ENCODE assay signal across 21 cellular contexts in genomic region chr14:100475268-100475667, GRCh38.
A peak's percentile ranks its signal among the peaks of the same experiment; 100 is the strongest.
DNase-seq lines count a peak whose midpoint lies in the region; ATAC-seq, FAIRE-seq and TF ChIP-seq lines count a peak whose summit lies in the region.
"Had no signal": no experiment of that assay in that cellular context is flagged by ENCODE, and none has a peak within 500 bp of the region (broad histone marks: within the 10 kb centered on the region; RNA-seq: fewer than 3 reads in every experiment).

No MANE protein-coding gene starts in this region.

- 99% methylated on average over 5 of the region's 7 CpGs for WGBS in mesenchymal stem cell

- H3K23ac ChIP-seq in mesenchymal stem cell (ENCODE audit: low read length in 2 of 2), result no peak overlapping the region

- no peak overlapping the region for H2BK15ac ChIP-seq in mesenchymal stem cell (ENCODE audit: low read depth, poor library complexity, severe bottlenecking)

- intact Hi-C loops in posterior cingulate gyrus (cut with DNase I), result no loop called here

- H3K27me3 ChIP-seq in astrocyte (ENCODE audit: insufficient read depth, low read length), result no peaks in the 10 kb centered on the region
- H3K27me3 ChIP-seq in mesenchymal stem cell (ENCODE audit: control insufficient read depth in 1 of 2, insufficient read depth in 1 of 2, low read length in 2 of 2), result no peaks in the 10 kb centered on the region

- CTCF ChIA-PET in HEK293 (lab: Yijun Ruan, JAX), result interaction anchor here (1.7 to 2.5 kb wide), 2 partner anchors 9 to 170 kb away, joined by 4 to 10 read pairs; no protein-coding TSS in a partner anchor

- peaks cover 19% of the 10 kb centered on the region for H3K4me1 Mint-ChIP-seq in astrocyte (ENCODE audit: low read depth, unreplicated experiment)

- H3K9me3 ChIP-seq in HEK293 (ENCODE audit: control insufficient read depth, insufficient read depth, low read depth, low read length), result no peaks in the 10 kb centered on the region
- H3K9me3 ChIP-seq in astrocyte (ENCODE audit: insufficient read depth, low read depth, low read length), result no peaks in the 10 kb centered on the region
- no peaks in the 10 kb centered on the region for H3K9me3 ChIP-seq in mesenchymal stem cell (ENCODE audit: control insufficient read depth, low read length)

- H2AFZ ChIP-seq in astrocyte (ENCODE audit: low read depth, low read length), result no peak overlapping the region
- H2AFZ ChIP-seq in mesenchymal stem cell (ENCODE audit: low read depth, low read length), result no peak overlapping the region

- H3K36me3 ChIP-seq in HEK293 (ENCODE audit: control insufficient read depth in 2 of 2, insufficient read depth in 1 of 2, low read length in 2 of 2) (no peaks in the 10 kb centered on the region), astrocyte (ENCODE audit: insufficient read depth, low read length) (no peaks in the 10 kb centered on the region), mesenchymal stem cell (ENCODE audit: control insufficient read depth in 1 of 2, insufficient read depth in 2 of 2, low read depth in 1 of 2, low read length in 2 of 2) (peaks cover 0 to 19% of the 10 kb centered on the region in 2 experiments)

- H3K9ac ChIP-seq in astrocyte (ENCODE audit: low read length), result no peak overlapping the region
- H3K9ac ChIP-seq in mesenchymal stem cell (ENCODE audit: low read length), result no peak overlapping the region

- no peak overlapping the region for H3K18ac ChIP-seq in mesenchymal stem cell (ENCODE audit: low read depth in 1 of 2, low read length in 2 of 2)

- H2AK5ac ChIP-seq in mesenchymal stem cell (ENCODE audit: low read length, severe bottlenecking), result no peak overlapping the region

- H3K4me3 Mint-ChIP-seq in astrocyte (ENCODE audit: unreplicated experiment), result no peak overlapping the region
- H3K4me3 Mint-ChIP-seq: CD4-positive, alpha-beta T cell had no signal

- H3K4ac ChIP-seq in mesenchymal stem cell (ENCODE audit: low read depth in 1 of 2, low read length in 2 of 2), result no peak overlapping the region

- H3K27me3 Mint-ChIP-seq in astrocyte (ENCODE audit: low read depth, unreplicated experiment), result no peaks in the 10 kb centered on the region
- H3K27me3 Mint-ChIP-seq: CD4-positive, alpha-beta T cell had no signal

- H3K14ac ChIP-seq in mesenchymal stem cell (ENCODE audit: low read length in 2 of 2), result no peak overlapping the region

- DNase-seq in astrocyte (ENCODE audit: low read depth) (no peak), mesenchymal stem cell (no peak), NCI-H1930 (lab: John Stamatoyannopoulos, UW) (no peak), posterior cingulate gyrus (no peak), NCI-H2196 treated with DMSO at 0.1 percent for 48 hours (lab: John Stamatoyannopoulos, UW; ENCODE audit: unreplicated experiment) (no peak)
- DNase-seq: AML-193; CD4-positive, alpha-beta T cell; DMS153; DMS79; GDM1; GOT3; H7; IMR-90 had no signal

- peaks cover 29% of the 10 kb centered on the region for H3K79me1 ChIP-seq in mesenchymal stem cell (replicated peaks; ENCODE audit: low read length, poor library complexity, severe bottlenecking)

- H3K27ac ChIP-seq in HEK293 (ENCODE audit: extremely low read depth, low read depth, low read length) (no peak overlapping the region), astrocyte (ENCODE audit: low read depth, low read length) (peak overlapping the region; percentile 99), mesenchymal stem cell (ENCODE audit: low read length, poor library complexity, severe bottlenecking) (peak overlapping the region; percentile 69)
- H3K27ac ChIP-seq: C4-2B, HL-60 had no signal

- H2BK5ac ChIP-seq in mesenchymal stem cell (ENCODE audit: low read depth, low read length, poor library complexity, severe bottlenecking), result no peak overlapping the region

- H3K9me3 Mint-ChIP-seq in astrocyte (ENCODE audit: unreplicated experiment), result no peaks in the 10 kb centered on the region
- H3K9me3 Mint-ChIP-seq: CD4-positive, alpha-beta T cell had no signal

- no peak overlapping the region for H4K91ac ChIP-seq in mesenchymal stem cell (ENCODE audit: low read length)

- H3K36me3 Mint-ChIP-seq in astrocyte (ENCODE audit: low read depth, unreplicated experiment), result peaks cover 9% of the 10 kb centered on the region

- no peak for ATAC-seq in HG02885 (IDR thresholded peaks at IDR 0.05; ENCODE audit: poor library complexity, unreplicated experiment)
- ATAC-seq: K562 had no signal

- H3K27ac Mint-ChIP-seq in astrocyte (ENCODE audit: unreplicated experiment), result no peak overlapping the region
- H3K27ac Mint-ChIP-seq: CD4-positive, alpha-beta T cell had no signal

- H3K4me3 ChIP-seq in HEK293 (ENCODE audit: low read depth, low read length) (no peak overlapping the region), astrocyte (ENCODE audit: insufficient read depth, low read depth, low read length) (no peak overlapping the region), mesenchymal stem cell (ENCODE audit: insufficient read depth in 1 of 2, low read depth in 1 of 2, low read length in 2 of 2) (no peak overlapping the region)
- H3K4me3 ChIP-seq: K562 had no signal

- POLR2A ChIA-PET in HEK293 (lab: Yijun Ruan, JAX), result interaction anchor here (1.6 kb wide), 1 partner anchor 100 kb away, joined by 5 read pairs; a partner anchor contains a TSS

- TF ChIP-seq CTCF in HEK293 (tag by site-specific recombination; IDR thresholded peaks at IDR 0.05) (no peak), astrocyte (IDR thresholded peaks at IDR 0.05; ENCODE audit: insufficient read depth, low read depth, low read length) (no peak)

- H3K4me1 ChIP-seq in HEK293 (ENCODE audit: control insufficient read depth, insufficient read depth, low read length) (peaks cover 27% of the 10 kb centered on the region), astrocyte (ENCODE audit: insufficient read depth, low read length) (peaks cover 36% of the 10 kb centered on the region), mesenchymal stem cell (ENCODE audit: control insufficient read depth, insufficient read depth, low read depth, low read length) (peaks cover 29% of the 10 kb centered on the region)

- no peak overlapping the region for H2BK120ac ChIP-seq in mesenchymal stem cell (ENCODE audit: low read depth, low read length)

- no peak overlapping the region for H4K8ac ChIP-seq in mesenchymal stem cell (ENCODE audit: low read length)

- H3K4me2 ChIP-seq in astrocyte (ENCODE audit: low read length), result no peak overlapping the region
- H3K4me2 ChIP-seq in mesenchymal stem cell (ENCODE audit: low read length, poor library complexity, severe bottlenecking), result no peak overlapping the region

- H4K20me1 ChIP-seq in astrocyte (ENCODE audit: insufficient read depth, low read length), result no peaks in the 10 kb centered on the region

- FAIRE-seq in astrocyte (lab: Jason Lieb, UNC), result no peak
- FAIRE-seq: A204.1, GM12892, GM18507, K562 had no signal

- H2BK12ac ChIP-seq in mesenchymal stem cell (ENCODE audit: low read length in 2 of 2), result no peak overlapping the region

- no peaks in the 10 kb centered on the region for H3K79me2 ChIP-seq in astrocyte (ENCODE audit: insufficient read depth, low read length)

TF ChIP-seq in HEK293, 187 proteins besides CTCF, POLR2A, EP300 and RAD21:
- TF ChIP-seq ZNF302 (tag by site-specific recombination; IDR thresholded peaks at IDR 0.05; ENCODE audit: low read depth), result no peak
- TF ChIP-seq ZNF146 (tag by site-specific recombination; IDR thresholded peaks at IDR 0.05), result peak; percentile 98
